In the genomic region with DNA sequence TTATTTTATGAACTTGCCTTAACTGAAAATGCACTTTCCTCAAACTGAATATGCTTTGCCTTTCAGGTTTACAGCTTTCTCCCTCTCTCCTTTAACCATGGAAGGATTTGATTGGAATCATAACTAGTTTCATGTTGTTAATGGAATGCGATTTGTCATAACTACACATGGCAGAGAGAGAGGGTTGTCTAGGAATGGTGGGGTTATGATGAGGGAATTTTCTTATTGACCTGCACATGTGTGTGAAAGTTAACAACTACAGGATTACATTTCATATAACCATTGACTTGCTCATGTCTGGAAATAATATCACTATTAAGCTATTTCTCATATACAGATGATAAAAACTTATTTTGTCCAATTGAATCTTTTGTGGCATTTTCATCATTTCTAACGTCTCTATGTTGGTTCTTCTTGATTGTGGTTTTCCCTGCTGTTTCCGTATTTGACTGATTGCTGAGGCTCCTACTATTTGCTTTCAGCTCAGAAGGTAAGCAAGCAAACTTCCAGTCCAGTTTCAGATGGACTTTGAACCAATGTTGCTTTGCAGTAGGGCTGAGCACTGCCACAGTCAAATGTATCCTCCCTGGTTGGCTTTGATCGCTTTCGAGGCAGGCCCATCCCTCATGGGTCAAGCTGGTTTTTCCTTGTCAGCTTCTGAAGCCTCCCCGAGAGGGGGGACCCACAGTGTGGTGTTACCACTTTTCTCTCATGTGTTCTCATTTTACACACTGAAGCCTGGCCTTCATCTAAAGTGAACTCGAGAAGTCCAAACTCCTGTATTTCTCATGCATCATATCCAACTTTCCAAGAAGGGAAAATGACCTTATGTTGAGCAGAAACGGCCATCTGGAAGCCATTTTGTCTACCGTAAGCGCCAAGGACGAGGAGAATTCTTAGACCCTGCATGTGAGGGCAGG, we compare ENCODE assay signal across 31 cellular contexts. TPM values are rescaled to one million over a fixed set of nuclear protein-coding genes. Genes with fewer than 3 reads are reported as not detected.
A peak's percentile ranks its signal among the peaks of the same experiment; 100 is the strongest.
DNase-seq lines count a peak whose midpoint lies in the region; ATAC-seq and TF ChIP-seq lines count a peak whose summit lies in the region.
"Had no signal": no experiment of that assay in that cellular context is flagged by ENCODE, and none has a peak within 500 bp of the region (broad histone marks: within the 10 kb centered on the region; RNA-seq: fewer than 3 reads in every experiment).

No MANE protein-coding gene starts in this region.

- H3K4me3 Mint-ChIP-seq in T-cell: no peak overlapping the region
- H3K4me3 Mint-ChIP-seq: activated B cell treated with CpG ODN at 0.5 μM for 24 hours; activated naive CD4-positive, alpha-beta T cell treated with anti-CD3 and anti-CD28 coated beads, Interleukin-2, amount 50 U/mL, for 24 hours; activated T-helper 1 cell treated with anti-CD3 and anti-CD28 coated beads, Interleukin-12 subunit alpha, Interleukin-12 subunit beta, Interleukin-2, Interleukin-4 antibody, amounts not matched to agents 30 ng/mL and 10 ng/mL and 1 ng/mL, durations not matched to agents 14 hours and 24 hours and 36 hours; CD8-positive, alpha-beta T cell; nephron had no signal

- no peaks in the 10 kb centered on the region for H3K36me3 Mint-ChIP-seq in T-cell
- H3K36me3 Mint-ChIP-seq: activated naive CD4-positive, alpha-beta T cell treated with anti-CD3 and anti-CD28 coated beads, Interleukin-2, amount 50 U/mL, for 24 hours; CD8-positive, alpha-beta T cell had no signal

- H3K9ac ChIP-seq in SK-N-SH (no peak overlapping the region), colonic mucosa (ENCODE audit: low read depth in 2 of 2, low read length in 2 of 2) (no peak overlapping the region)
- H3K9ac ChIP-seq: GM23248 had no signal

- POLR2A ChIA-PET in SK-N-SH (lab: Yijun Ruan, JAX): no interaction called here
- POLR2A ChIA-PET in T-cell (lab: Charles Lee): no interaction called here

- no peaks in the 10 kb centered on the region for H3K4me1 Mint-ChIP-seq in T-cell
- H3K4me1 Mint-ChIP-seq: activated B cell treated with CpG ODN at 0.5 μM for 24 hours; activated naive CD4-positive, alpha-beta T cell treated with anti-CD3 and anti-CD28 coated beads, Interleukin-2, amount 50 U/mL, for 24 hours had no signal

- no peak for TF ChIP-seq RAD21 in SK-N-SH (IDR thresholded peaks at IDR 0.05; ENCODE audit: low read length)

- TF ChIP-seq CTCF in SK-N-SH (IDR thresholded peaks at IDR 0.05) (no peak), colonic mucosa (IDR thresholded peaks at IDR 0.05) (no peak)

- H3K9me3 ChIP-seq in SK-N-SH (no peaks in the 10 kb centered on the region), colonic mucosa (no peaks in the 10 kb centered on the region)
- H3K9me3 ChIP-seq: heart right ventricle, ovary, thoracic aorta had no signal

- peaks cover 7% of the 10 kb centered on the region for H3F3A ChIP-seq in SK-N-SH (replicated peaks; ENCODE audit: insufficient read depth)

- no peak for DNase-seq in SK-N-SH
- DNase-seq in colonic mucosa: peak; percentile 73
- DNase-seq in mucosa of gallbladder (ENCODE audit: low spot score): peak; percentile 51
- no peak for DNase-seq in effector CD4-positive, alpha-beta T cell
- DNase-seq in T-cell: no peak
- DNase-seq in dedifferentiated amniotic fluid mesenchymal stem cell (ENCODE audit: extremely low spot score): no peak
- no peak for DNase-seq in stimulated activated CD4-positive, alpha-beta T cell treated with anti-CD3 and anti-CD28 coated beads, Interleukin-4, amount 100 ng/mL, for 4 hours
- DNase-seq: 8988T; activated B cell treated with CpG ODN at 0.5 μM for 24 hours; activated CD4-positive, alpha-beta T cell treated with anti-CD3 and anti-CD28 coated beads, Interleukin-2, amount 50 U/mL, for 4 hours; anterior cingulate cortex; CD8-positive, alpha-beta T cell; central memory CD4-positive, alpha-beta T cell; GM23248; heart right ventricle; left cardiac atrium; NCI-H1105; NCI-H2029; NCI-H2227 treated with DMSO at 0.1 percent for 48 hours; NCI-H69; ovary; right cardiac atrium; stimulated activated naive CD4-positive, alpha-beta T cell treated with Interleukin-2 at 50 U/mL for 16 hours; T1000 had no signal

- H3K27me3 Mint-ChIP-seq in T-cell: peaks cover 9 to 15% of the 10 kb centered on the region in 2 donors

- no peaks in the 10 kb centered on the region for H3K79me2 ChIP-seq in SK-N-SH (ENCODE audit: insufficient read depth)

- no peaks in the 10 kb centered on the region for H4K20me1 ChIP-seq in SK-N-SH (ENCODE audit: insufficient read depth)

- intact Hi-C loops in colonic mucosa (cut with DNase I): no loop called here

- no peaks in the 10 kb centered on the region for H3K36me3 ChIP-seq in SK-N-SH (replicated peaks in 1 of 2; ENCODE audit: control insufficient read depth in 1 of 2, insufficient read depth in 2 of 2, low read length in 1 of 2)
- H3K36me3 ChIP-seq in colonic mucosa: no peaks in the 10 kb centered on the region
- H3K36me3 ChIP-seq: heart right ventricle, ovary, thoracic aorta had no signal

- no peak for ATAC-seq in SK-N-SH treated with all-trans-retinoic acid at 6 μM for 48 hours
- no peak for ATAC-seq in T-cell (replicated peaks in 1 of 4)
- ATAC-seq: CD8-positive, alpha-beta T cell; foreskin keratinocyte; heart right ventricle; left cardiac atrium had no signal

- H3K9me2 ChIP-seq in SK-N-SH: no peaks in the 10 kb centered on the region

- H3K4me1 ChIP-seq in SK-N-SH (ENCODE audit: control insufficient read depth in 1 of 2, insufficient read depth in 2 of 2, low read depth in 1 of 2, low read length in 1 of 2) (peaks cover 0 to 14% of the 10 kb centered on the region in 2 experiments; a peak in 1 of 4 replicates), colonic mucosa (peaks cover 3% of the 10 kb centered on the region)

- H3K27ac ChIP-seq in SK-N-SH (ENCODE audit: low read depth in 2 of 2, low read length in 1 of 2) (peak overlapping the region in 1 of 2 experiments; percentile 10; a peak in 1 of 4 replicates), colonic mucosa (peak overlapping the region; percentile 26)
- H3K27ac ChIP-seq: foreskin keratinocyte, GM23248, heart right ventricle, ovary, RWPE1, thoracic aorta had no signal

- H3K27ac Mint-ChIP-seq in T-cell: no peak overlapping the region
- H3K27ac Mint-ChIP-seq: activated B cell treated with CpG ODN at 0.5 μM for 24 hours; activated naive CD4-positive, alpha-beta T cell treated with anti-CD3 and anti-CD28 coated beads, Interleukin-2, amount 50 U/mL, for 24 hours; activated T-helper 1 cell treated with anti-CD3 and anti-CD28 coated beads, Interleukin-12 subunit alpha, Interleukin-12 subunit beta, Interleukin-2, Interleukin-4 antibody, amounts not matched to agents 30 ng/mL and 10 ng/mL and 1 ng/mL, durations not matched to agents 14 hours and 24 hours and 36 hours; CD8-positive, alpha-beta T cell; nephron had no signal

- CTCF ChIA-PET in SK-N-SH (lab: Yijun Ruan, JAX): interaction anchor here (1.3 kb wide), 1 partner anchor 9 kb away, joined by 5 read pairs; no protein-coding TSS in a partner anchor
- CTCF ChIA-PET in T-cell (lab: Charles Lee): no interaction called here

- 61% methylated on average over 11 of the region's 11 CpGs for WGBS in SK-N-SH (ENCODE audit: low lambda C conversion rate)

- no peak overlapping the region for H2AFZ ChIP-seq in SK-N-SH (ENCODE audit: low read depth)
- H2AFZ ChIP-seq: GM23248 had no signal

- no peak for TF ChIP-seq EP300 in SK-N-SH (IDR thresholded peaks at IDR 0.05; ENCODE audit: borderline replicate concordance in 1 of 2, low read depth in 1 of 2, low read length in 1 of 2)

- H3K4me3 ChIP-seq in SK-N-SH (ENCODE audit: low read depth in 2 of 2, low read length in 1 of 2): no peak overlapping the region
- no peak overlapping the region for H3K4me3 ChIP-seq in colonic mucosa
- H3K4me3 ChIP-seq: GM23248, heart right ventricle, ovary, thoracic aorta had no signal

- no peak overlapping the region for H3K4me2 ChIP-seq in SK-N-SH

- no peaks in the 10 kb centered on the region for H3K9me3 Mint-ChIP-seq in T-cell
- H3K9me3 Mint-ChIP-seq: activated B cell treated with CpG ODN at 0.5 μM for 24 hours; activated naive CD4-positive, alpha-beta T cell treated with anti-CD3 and anti-CD28 coated beads, Interleukin-2, amount 50 U/mL, for 24 hours; activated T-helper 1 cell treated with anti-CD3 and anti-CD28 coated beads, Interleukin-12 subunit alpha, Interleukin-12 subunit beta, Interleukin-2, Interleukin-4 antibody, amounts not matched to agents 30 ng/mL and 10 ng/mL and 1 ng/mL, durations not matched to agents 14 hours and 24 hours and 36 hours; CD8-positive, alpha-beta T cell; nephron had no signal

- no peaks in the 10 kb centered on the region for H3K27me3 ChIP-seq in SK-N-SH (ENCODE audit: insufficient read depth)
- H3K27me3 ChIP-seq in colonic mucosa: no peaks in the 10 kb centered on the region
- H3K27me3 ChIP-seq: foreskin keratinocyte, heart right ventricle, ovary had no signal

TF ChIP-seq in SK-N-SH, 30 proteins besides CTCF, POLR2A, EP300 and RAD21:
- TF ChIP-seq YY1 (IDR thresholded peaks at IDR 0.05; ENCODE audit: low read depth) (no peak), TCF12 (IDR thresholded peaks at IDR 0.05) (0 out of 2 replicates have a peak, but pooled peaks have one; percentile 7)

TF ChIP-seq in SK-N-SH treated with all-trans-retinoic acid at 6 μM for 48 hours, 23 proteins besides CTCF, POLR2A, EP300 and RAD21 (continues in another document):
- TF ChIP-seq, protein P1, sequence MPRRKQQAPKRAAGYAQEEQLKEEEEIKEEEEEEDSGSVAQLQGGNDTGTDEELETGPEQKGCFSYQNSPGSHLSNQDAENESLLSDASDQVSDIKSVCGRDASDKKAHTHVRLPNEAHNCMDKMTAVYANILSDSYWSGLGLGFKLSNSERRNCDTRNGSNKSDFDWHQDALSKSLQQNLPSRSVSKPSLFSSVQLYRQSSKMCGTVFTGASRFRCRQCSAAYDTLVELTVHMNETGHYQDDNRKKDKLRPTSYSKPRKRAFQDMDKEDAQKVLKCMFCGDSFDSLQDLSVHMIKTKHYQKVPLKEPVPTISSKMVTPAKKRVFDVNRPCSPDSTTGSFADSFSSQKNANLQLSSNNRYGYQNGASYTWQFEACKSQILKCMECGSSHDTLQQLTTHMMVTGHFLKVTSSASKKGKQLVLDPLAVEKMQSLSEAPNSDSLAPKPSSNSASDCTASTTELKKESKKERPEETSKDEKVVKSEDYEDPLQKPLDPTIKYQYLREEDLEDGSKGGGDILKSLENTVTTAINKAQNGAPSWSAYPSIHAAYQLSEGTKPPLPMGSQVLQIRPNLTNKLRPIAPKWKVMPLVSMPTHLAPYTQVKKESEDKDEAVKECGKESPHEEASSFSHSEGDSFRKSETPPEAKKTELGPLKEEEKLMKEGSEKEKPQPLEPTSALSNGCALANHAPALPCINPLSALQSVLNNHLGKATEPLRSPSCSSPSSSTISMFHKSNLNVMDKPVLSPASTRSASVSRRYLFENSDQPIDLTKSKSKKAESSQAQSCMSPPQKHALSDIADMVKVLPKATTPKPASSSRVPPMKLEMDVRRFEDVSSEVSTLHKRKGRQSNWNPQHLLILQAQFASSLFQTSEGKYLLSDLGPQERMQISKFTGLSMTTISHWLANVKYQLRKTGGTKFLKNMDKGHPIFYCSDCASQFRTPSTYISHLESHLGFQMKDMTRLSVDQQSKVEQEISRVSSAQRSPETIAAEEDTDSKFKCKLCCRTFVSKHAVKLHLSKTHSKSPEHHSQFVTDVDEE (CRISPR knock-in tag; IDR thresholded peaks at IDR 0.05): no peak

RNA-seq across cellular contexts. Expression of a gene that starts 7.6 kb away (rescaled TPM):
- 486 and 709 TPM in 2 replicates for polyA plus RNA-seq in SK-N-SH (2012; rRNA removed)
- polyA plus RNA-seq in SK-N-SH (2012; cell fraction: cytosol; rRNA removed): 749 and 798 TPM in 2 replicates
- polyA plus RNA-seq in SK-N-SH (2012; cell fraction: nucleus; rRNA removed): 877 and 1,310 TPM in 2 replicates
- total RNA-seq in colonic mucosa: 100 to 1,000 TPM in 1 of 2 donors, 10 to 100 TPM in 1; 19.4 to 115 TPM
- total RNA-seq in mucosa of gallbladder: 315 TPM
- total RNA-seq in T-cell: 1 to 10 TPM in 2 of 5 donors, under 1 TPM in 1, not detected in 2; 0.49 to 1.3 (median 1.2) TPM
- total RNA-seq: activated T-helper 1 cell treated with anti-CD3 and anti-CD28 coated beads, Interleukin-12 subunit alpha, Interleukin-12 subunit beta, Interleukin-2, Interleukin-4 antibody, amounts not matched to agents 30 ng/mL and 10 ng/mL and 1 ng/mL, durations not matched to agents 14 hours and 24 hours and 36 hours had no signal

Comparison
In these comparisons a context has a peak if more than half of its experiments do, and no peak if none do; other contexts are left out.
1. DNase-seq: peak in colonic mucosa (single experiment) and mucosa of gallbladder (single experiment); none in SK-N-SH (single experiment), effector CD4-positive, alpha-beta T cell (single experiment), T-cell (0 of 34), dedifferentiated amniotic fluid mesenchymal stem cell (single experiment) and stimulated activated CD4-positive, alpha-beta T cell treated with anti-CD3 and anti-CD28 coated beads, Interleukin-4, amount 100 ng/mL, for 4 hours (0 of 2).
2. RNA of a gene that starts 7.6 kb away (total RNA-seq): 315 TPM in mucosa of gallbladder (single experiment) and 19.4 to 115 TPM in colonic mucosa; 0.49 to 1.3 TPM in T-cell; every median in the first group is over 4 times any median in the second.